Comparison of ENCODE assay signal across 2 cellular contexts in the genomic region with DNA sequence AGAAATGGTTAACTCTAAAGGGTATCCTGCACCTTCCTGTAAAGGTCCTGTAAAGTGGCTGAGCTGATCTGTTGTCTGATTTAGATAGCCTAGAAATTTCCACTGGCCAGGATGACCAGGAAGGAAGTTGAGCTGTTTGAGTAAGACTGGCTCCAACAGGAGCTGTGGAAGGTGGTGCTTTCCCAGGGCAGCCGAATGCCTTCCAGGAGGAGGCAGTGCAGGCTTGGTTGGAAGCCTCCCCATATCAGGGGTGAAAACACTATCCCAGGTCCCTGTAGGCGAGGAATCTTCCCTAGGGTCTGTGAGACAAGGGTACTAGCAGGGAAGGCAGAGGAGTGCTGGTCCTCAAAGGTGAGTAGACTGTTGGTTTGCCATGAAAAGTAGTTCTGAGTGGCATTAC.
TF ChIP-seq lines count a peak whose summit lies in the region.

No MANE protein-coding gene starts in this region.

TF ChIP-seq in A549, 52 proteins besides CTCF, POLR2A, EP300 and RAD21 (continued from another document):
- TF ChIP-seq FOSB (CRISPR knock-in tag; IDR thresholded peaks at IDR 0.05) (no peak), CEBPB (IDR thresholded peaks at IDR 0.05) (no peak), MAZ (IDR thresholded peaks at IDR 0.05; ENCODE audit: borderline replicate concordance, low read depth, low read length) (no peak)
- TF ChIP-seq, protein P1, sequence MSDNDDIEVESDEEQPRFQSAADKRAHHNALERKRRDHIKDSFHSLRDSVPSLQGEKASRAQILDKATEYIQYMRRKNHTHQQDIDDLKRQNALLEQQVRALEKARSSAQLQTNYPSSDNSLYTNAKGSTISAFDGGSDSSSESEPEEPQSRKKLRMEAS (IDR thresholded peaks at IDR 0.05), result no peak

TF ChIP-seq in HCT116, 20 proteins besides CTCF, POLR2A, EP300 and RAD21 (continued from another document):
- no peak for TF ChIP-seq REST (IDR thresholded peaks at IDR 0.05; ENCODE audit: low read depth)
